Comparison of ENCODE assay signal across 22 cellular contexts in genomic region chr3:106116733-106117489, GRCh38.
DNase-seq lines count a peak whose midpoint lies in the region; ATAC-seq, FAIRE-seq and TF ChIP-seq lines count a peak whose summit lies in the region.
"Had no signal": no experiment of that assay in that cellular context is flagged by ENCODE, and none has a peak within 500 bp of the region (broad histone marks: within the 10 kb centered on the region; RNA-seq: fewer than 3 reads in every experiment).

No MANE protein-coding gene starts in this region.

- CTCF ChIA-PET in PC-3 (lab: Charles Lee), result no interaction called here
- CTCF ChIA-PET in activated B cell treated with CpG ODN at 0.5 μM for 24 hours (lab: Charles Lee), result no interaction called here

- intact Hi-C loops in PC-3 (cut with micrococcal nuclease), result loop anchor here (5.0 kb wide), 1 partner anchor 90 kb away; no protein-coding TSS in a partner anchor
- intact Hi-C loops in activated B cell treated with CpG ODN at 0.5 μM for 24 hours (cut with micrococcal nuclease), result no loop called here
- intact Hi-C loops in posterior vena cava (cut with DNase I), result no loop called here

- ATAC-seq in PC-3, result no peak
- ATAC-seq in activated B cell treated with CpG ODN at 0.5 μM for 24 hours (ENCODE audit: low read depth), result no peak
- no peak for ATAC-seq in stimulated activated effector memory CD8-positive, alpha-beta T cell treated with anti-CD3 and anti-CD28 coated beads, Interleukin-12 subunit alpha, Interleukin-12 subunit beta, amount 100 ng/mL, for 72 hours
- ATAC-seq: A549 had no signal

- DNase-seq in PC-3 (no peak), activated B cell treated with CpG ODN at 0.5 μM for 24 hours (no peak), epithelial cell of prostate (ENCODE audit: low read depth, low spot score) (no peak), posterior vena cava (ENCODE audit: low spot score) (peak; percentile 59), frontal cortex (ENCODE audit: low spot score in 2 of 2) (no peak), SW 1271 (lab: John Stamatoyannopoulos, UW) (no peak), NCI-H345 (lab: John Stamatoyannopoulos, UW) (no peak)
- no peak for DNase-seq in stimulated activated effector memory CD8-positive, alpha-beta T cell treated with anti-CD3 and anti-CD28 coated beads, Interleukin-12 subunit alpha, Interleukin-12 subunit beta, amount 100 ng/mL, for 72 hours (ENCODE audit: low spot score in 2 of 2)
- DNase-seq: BE2C; CD4-positive, alpha-beta memory T cell; COR-L47; DMS153; DMS79 treated with DMSO at 0.1 percent for 48 hours; EL; HCEC 1CT; IMR-90 had no signal

- H3K4me2 ChIP-seq in PC-3 (ENCODE audit: low read length), result peak overlapping the region; percentile 41
- H3K4me2 ChIP-seq: A549 had no signal

- H3K36me3 ChIP-seq in PC-3 (ENCODE audit: low read depth, low read length), result no peaks in the 10 kb centered on the region
- H3K36me3 ChIP-seq: BE2C had no signal

- FAIRE-seq in frontal cortex (lab: Jason Lieb, UNC), result no peak
- FAIRE-seq: A549, D721Med, G401.6, GM12891, H1 had no signal

- peak overlapping the region; percentile 63 for H3K27ac ChIP-seq in PC-3 (ENCODE audit: low read length)
- peak overlapping the region; percentile 33 for H3K27ac ChIP-seq in epithelial cell of prostate
- H3K27ac ChIP-seq: C4-2B had no signal

- 0 out of 2 replicates have a peak overlapping the region, but pooled peaks have one; percentile 25 for H2AFZ ChIP-seq in PC-3 (ENCODE audit: low read length)

- H3K9ac ChIP-seq in PC-3 (ENCODE audit: low read length), result peak overlapping the region; percentile 30; the same call in 1 of the 2 replicates

- peaks cover 85% of the 10 kb centered on the region for H3K4me1 ChIP-seq in PC-3 (ENCODE audit: insufficient read depth, low read length)
- H3K4me1 ChIP-seq: BE2C had no signal

- BruUV-seq in PC-3 (replicated peaks; lab: Mats Ljungman, UMichigan), result TSS peak; percentile 90

- no peaks in the 10 kb centered on the region for H3K9me3 ChIP-seq in PC-3 (ENCODE audit: low read length)
- H3K9me3 ChIP-seq: A549, BE2C had no signal

- H3K4me1 Mint-ChIP-seq in activated B cell treated with CpG ODN at 0.5 μM for 24 hours, result peaks cover 7% of the 10 kb centered on the region
- peaks cover 23% of the 10 kb centered on the region for H3K4me1 Mint-ChIP-seq in stimulated activated effector memory CD8-positive, alpha-beta T cell treated with anti-CD3 and anti-CD28 coated beads, Interleukin-12 subunit alpha, Interleukin-12 subunit beta, amount 100 ng/mL, for 72 hours

- POLR2A ChIA-PET in PC-3 (lab: Charles Lee; ENCODE audit: unreplicated experiment) (no interaction called here), activated B cell treated with CpG ODN at 0.5 μM for 24 hours (lab: Charles Lee) (no interaction called here)

- no peaks in the 10 kb centered on the region for H3K27me3 ChIP-seq in PC-3 (ENCODE audit: low read length)
- H3K27me3 ChIP-seq: BE2C had no signal

- no peaks in the 10 kb centered on the region for H3K79me2 ChIP-seq in PC-3 (ENCODE audit: low read length)

- H3K4me3 Mint-ChIP-seq in activated B cell treated with CpG ODN at 0.5 μM for 24 hours, result no peak overlapping the region
- no peak overlapping the region for H3K4me3 Mint-ChIP-seq in stimulated activated effector memory CD8-positive, alpha-beta T cell treated with anti-CD3 and anti-CD28 coated beads, Interleukin-12 subunit alpha, Interleukin-12 subunit beta, amount 100 ng/mL, for 72 hours
- H3K4me3 Mint-ChIP-seq: CD4-positive, alpha-beta memory T cell had no signal

- H3K9me3 Mint-ChIP-seq in activated B cell treated with CpG ODN at 0.5 μM for 24 hours, result peaks cover 3% of the 10 kb centered on the region
- peaks cover 4% of the 10 kb centered on the region for H3K9me3 Mint-ChIP-seq in stimulated activated effector memory CD8-positive, alpha-beta T cell treated with anti-CD3 and anti-CD28 coated beads, Interleukin-12 subunit alpha, Interleukin-12 subunit beta, amount 100 ng/mL, for 72 hours

- H3K36me3 Mint-ChIP-seq in activated B cell treated with CpG ODN at 0.5 μM for 24 hours (ENCODE audit: low read depth), result no peaks in the 10 kb centered on the region
- H3K36me3 Mint-ChIP-seq in stimulated activated effector memory CD8-positive, alpha-beta T cell treated with anti-CD3 and anti-CD28 coated beads, Interleukin-12 subunit alpha, Interleukin-12 subunit beta, amount 100 ng/mL, for 72 hours, result no peaks in the 10 kb centered on the region
- H3K36me3 Mint-ChIP-seq: CD4-positive, alpha-beta memory T cell had no signal

- no peak for TF ChIP-seq CTCF in PC-3 (conservative IDR thresholded peaks at IDR 0.05; ENCODE audit: low read depth, low read length)
- TF ChIP-seq CTCF in activated B cell treated with CpG ODN at 0.5 μM for 24 hours (IDR thresholded peaks at IDR 0.05), result no peak

- H3K27me3 Mint-ChIP-seq in activated B cell treated with CpG ODN at 0.5 μM for 24 hours, result no peaks in the 10 kb centered on the region
- H3K27me3 Mint-ChIP-seq: CD4-positive, alpha-beta memory T cell had no signal

- no peaks in the 10 kb centered on the region for H4K20me1 ChIP-seq in PC-3 (ENCODE audit: low read length)

- H3K4me3 ChIP-seq in PC-3 (ENCODE audit: low read length), result no peak overlapping the region
- H3K4me3 ChIP-seq: A549 had no signal

- no peaks in the 10 kb centered on the region for H3K9me2 ChIP-seq in PC-3 (replicated peaks; ENCODE audit: low read length)

- H3K27ac Mint-ChIP-seq in activated B cell treated with CpG ODN at 0.5 μM for 24 hours, result peak overlapping the region; percentile 21
- no peak overlapping the region for H3K27ac Mint-ChIP-seq in stimulated activated effector memory CD8-positive, alpha-beta T cell treated with anti-CD3 and anti-CD28 coated beads, Interleukin-12 subunit alpha, Interleukin-12 subunit beta, amount 100 ng/mL, for 72 hours

- no peaks in the 10 kb centered on the region for H3F3A ChIP-seq in PC-3 (ENCODE audit: low read length, unreplicated experiment)
